Comparison of ENCODE assay signal across 10 cellular contexts in genomic region chr6:1952726-1953360, GRCh38.
DNase-seq lines count a peak whose midpoint lies in the region; ATAC-seq, FAIRE-seq and TF ChIP-seq lines count a peak whose summit lies in the region.
"Had no signal": no experiment of that assay in that cellular context is flagged by ENCODE, and none has a peak within 500 bp of the region (broad histone marks: within the 10 kb centered on the region; RNA-seq: fewer than 3 reads in every experiment).

No MANE protein-coding gene starts in this region.

- no peak for DNase-seq in left cardiac atrium
- DNase-seq in Right ventricle myocardium superior = no peak
- DNase-seq in foreskin fibroblast = peak; percentile 80 to 85
- DNase-seq in urothelium cell line (ENCODE audit: low spot score) = peak; percentile 83
- DNase-seq in C1 segment of cervical spinal cord (lab: John Stamatoyannopoulos, UW) = no peak
- DNase-seq: SHP77 had no signal

- TF ChIP-seq CTCF in WI38 (IDR thresholded peaks at IDR 0.05; ENCODE audit: low read depth, low read length) (no peak), foreskin fibroblast (IDR thresholded peaks at IDR 0.05; ENCODE audit: low read depth, low read length) (no peak)

- intact Hi-C loops in left cardiac atrium (cut with DNase I) = no loop called here
- intact Hi-C loops in Right ventricle myocardium superior (cut with DNase I) = no loop called here

- H3K4me3 ChIP-seq in WI38 (ENCODE audit: low read depth, low read length) (peak overlapping the region; percentile 17; the same call in 1 of the 2 replicates), foreskin fibroblast (ENCODE audit: low read depth in 1 of 2, low read length in 2 of 2) (no peak overlapping the region)
- H3K4me3 ChIP-seq: suprapubic skin had no signal

- FAIRE-seq in urothelium cell line (lab: Jason Lieb, UNC) = no peak

- ATAC-seq in left cardiac atrium = peak; percentile 61 to 98
- no peak for ATAC-seq in Right ventricle myocardium superior (ENCODE audit: poor library complexity)
- ATAC-seq in GM19351 (IDR thresholded peaks at IDR 0.05; ENCODE audit: unreplicated experiment) = no peak
- ATAC-seq in HG02642 (IDR thresholded peaks at IDR 0.05; ENCODE audit: poor library complexity, unreplicated experiment) = no peak

Comparison
In these comparisons a context has a peak if more than half of its experiments do, and no peak if none do; other contexts are left out.
1. ATAC-seq: peak in left cardiac atrium (2 of 2); none in Right ventricle myocardium superior (single experiment), GM19351 (single experiment) and HG02642 (single experiment).
2. DNase-seq: peak in foreskin fibroblast (2 of 2) and urothelium cell line (single experiment); none in left cardiac atrium (single experiment), Right ventricle myocardium superior (single experiment) and C1 segment of cervical spinal cord (0 of 14).